ENCODE assay signal across 1 cellular context in genomic region chr6:119284861-119285521, GRCh38.
TF ChIP-seq lines count a peak whose summit lies in the region.

No MANE protein-coding gene starts in this region.

TF ChIP-seq in HepG2, 621 proteins besides CTCF, POLR2A, EP300 and RAD21 (continued from another document):
- TF ChIP-seq POGK (CRISPR knock-in tag; conservative IDR thresholded peaks at IDR 0.05) (peak; percentile 72; the same call in 1 of the 2 replicates), ZMYM4 (CRISPR knock-in tag; IDR thresholded peaks at IDR 0.05) (peak; percentile 47; the same call in 1 of the 2 replicates), ZNF512B (CRISPR knock-in tag; IDR thresholded peaks at IDR 0.05; ENCODE audit: borderline replicate concordance) (no peak), TFDP1 (CRISPR knock-in tag; IDR thresholded peaks at IDR 0.05; ENCODE audit: borderline replicate concordance) (no peak), MATR3 (CRISPR knock-in tag; IDR thresholded peaks at IDR 0.05) (no peak), U2AF2 (IDR thresholded peaks at IDR 0.05; ENCODE audit: low read depth, low read length) (no peak), ZNF644 (CRISPR knock-in tag; IDR thresholded peaks at IDR 0.05; ENCODE audit: low read depth) (peak; percentile 46; the same call in 1 of the 2 replicates), SMC3 (IDR thresholded peaks at IDR 0.05; ENCODE audit: low read length) (0 out of 2 replicates have a peak, but pooled peaks have one; percentile 14), HOXA5 (CRISPR knock-in tag; IDR thresholded peaks at IDR 0.05) (0 out of 2 replicates have a peak, but pooled peaks have one; percentile 19), RBM22 (optimal IDR thresholded peaks at IDR 0.05; ENCODE audit: low read length) (peak; percentile 95), STAG1 (CRISPR knock-in tag; IDR thresholded peaks at IDR 0.05) (peak; percentile 33), ELF4 (CRISPR knock-in tag; IDR thresholded peaks at IDR 0.05; ENCODE audit: borderline replicate concordance) (0 out of 2 replicates have a peak, but pooled peaks have one; percentile 49), ZNF17 (CRISPR knock-in tag; IDR thresholded peaks at IDR 0.05) (no peak)
